ENCODE assay signal across 18 cellular contexts in genomic region chr18:68992719-68993482, GRCh38.
DNase-seq lines count a peak whose midpoint lies in the region; ATAC-seq and TF ChIP-seq lines count a peak whose summit lies in the region.
"Had no signal": no experiment of that assay in that cellular context is flagged by ENCODE, and none has a peak within 500 bp of the region (broad histone marks: within the 10 kb centered on the region; RNA-seq: fewer than 3 reads in every experiment).

No MANE protein-coding gene starts in this region.

- H3K27me3 ChIP-seq in mesenchymal stem cell (ENCODE audit: control insufficient read depth in 1 of 2, insufficient read depth in 1 of 2, low read length in 2 of 2) (peaks cover 0 to 12% of the 10 kb centered on the region in 2 experiments), transverse colon (no peaks in the 10 kb centered on the region)
- H3K27me3 ChIP-seq: breast epithelium had no signal

- H2AFZ ChIP-seq in mesenchymal stem cell (ENCODE audit: low read depth, low read length), result no peak overlapping the region

- peak overlapping the region; percentile 29 for H4K8ac ChIP-seq in mesenchymal stem cell (ENCODE audit: low read length)

- H2AK5ac ChIP-seq in mesenchymal stem cell (ENCODE audit: low read length, severe bottlenecking), result no peak overlapping the region

- intact Hi-C loops in transverse colon (cut with DNase I; ENCODE audit: low total_unique reads), result no loop called here

- H2BK12ac ChIP-seq in mesenchymal stem cell (ENCODE audit: low read length in 2 of 2), result no peak overlapping the region

- H3K9ac ChIP-seq in mesenchymal stem cell (ENCODE audit: low read length), result no peak overlapping the region

- H3K36me3 ChIP-seq in mesenchymal stem cell (ENCODE audit: control insufficient read depth in 1 of 2, insufficient read depth in 2 of 2, low read depth in 1 of 2, low read length in 2 of 2) (no peaks in the 10 kb centered on the region), transverse colon (no peaks in the 10 kb centered on the region)
- H3K36me3 ChIP-seq: breast epithelium, thoracic aorta had no signal

- TF ChIP-seq CTCF in transverse colon (IDR thresholded peaks at IDR 0.05), result no peak

- peak; percentile 67 for ATAC-seq in GM18907 (IDR thresholded peaks at IDR 0.05; ENCODE audit: unreplicated experiment)
- ATAC-seq in GM21717 (IDR thresholded peaks at IDR 0.05; ENCODE audit: unreplicated experiment), result peak; percentile 85
- ATAC-seq in HG03460 (IDR thresholded peaks at IDR 0.05; ENCODE audit: unreplicated experiment), result peak; percentile 62
- no peak for ATAC-seq in HG03139 (IDR thresholded peaks at IDR 0.05; ENCODE audit: unreplicated experiment)

- no peak for TF ChIP-seq POLR2A in transverse colon (IDR thresholded peaks at IDR 0.05)

- H3K18ac ChIP-seq in mesenchymal stem cell (ENCODE audit: low read depth in 1 of 2, low read length in 2 of 2), result no peak overlapping the region

- no peak overlapping the region for H4K91ac ChIP-seq in mesenchymal stem cell (ENCODE audit: low read length)

- H2BK5ac ChIP-seq in mesenchymal stem cell (ENCODE audit: low read depth, low read length, poor library complexity, severe bottlenecking), result no peak overlapping the region

- no peak overlapping the region for H3K4ac ChIP-seq in mesenchymal stem cell (ENCODE audit: low read depth in 1 of 2, low read length in 2 of 2)

- no peak overlapping the region for H3K23ac ChIP-seq in mesenchymal stem cell (ENCODE audit: low read length in 2 of 2)

- H3K79me1 ChIP-seq in mesenchymal stem cell (replicated peaks; ENCODE audit: low read length, poor library complexity, severe bottlenecking), result no peaks in the 10 kb centered on the region

- DNase-seq in mesenchymal stem cell (no peak), germinal center (ENCODE audit: low spot score) (no peak), transverse colon (no peak), NCI-H526 (lab: John Stamatoyannopoulos, UW) (no peak)
- DNase-seq: activated naive CD4-positive, alpha-beta T cell treated with anti-CD3 and anti-CD28 coated beads for 36 hours; effector CD8-positive, alpha-beta T cell; IMR-90; midbrain; NCI-H146; NCI-H510A; stimulated activated CD4-positive, alpha-beta T cell treated with anti-CD3 and anti-CD28 coated beads, Interleukin-12 subunit alpha, Interleukin-12 subunit beta, amount 100 ng/mL, for 4 hours had no signal

- H3K4me2 ChIP-seq in mesenchymal stem cell (ENCODE audit: low read length, poor library complexity, severe bottlenecking), result no peak overlapping the region

- H3K14ac ChIP-seq in mesenchymal stem cell (ENCODE audit: low read length in 2 of 2), result no peak overlapping the region

- H3K4me3 ChIP-seq in mesenchymal stem cell (ENCODE audit: insufficient read depth in 1 of 2, low read depth in 1 of 2, low read length in 2 of 2) (no peak overlapping the region), transverse colon (no peak overlapping the region)
- H3K4me3 ChIP-seq: breast epithelium, thoracic aorta had no signal

- TF ChIP-seq EP300 in transverse colon (IDR thresholded peaks at IDR 0.05; ENCODE audit: low read depth), result no peak

- WGBS in mesenchymal stem cell, result 81% methylated on average over 11 of the region's 12 CpGs
- 78 to 80% methylated on average over 1 to 12 of the region's 12 CpGs for WGBS in transverse colon (ENCODE audit: low coverage in 1 of 2), 2 donors

- no peak overlapping the region for H2BK120ac ChIP-seq in mesenchymal stem cell (ENCODE audit: low read depth, low read length)

- H3K27ac ChIP-seq in mesenchymal stem cell (ENCODE audit: low read length, poor library complexity, severe bottlenecking) (no peak overlapping the region), transverse colon (no peak overlapping the region)
- H3K27ac ChIP-seq: breast epithelium, C4-2B, thoracic aorta had no signal

- in situ Hi-C loops in transverse colon (cut with MboI; ENCODE audit: low pct_ligation_motif_present in 1 of 4, low pct_unique_long_range_greater_than_20kb in 1 of 4, low sequenced_read_pairs in 3 of 4), result no loop called here

- H3K9me3 ChIP-seq in mesenchymal stem cell (ENCODE audit: control insufficient read depth, low read length), result peaks cover 2% of the 10 kb centered on the region
- H3K9me3 ChIP-seq in transverse colon, result no peaks in the 10 kb centered on the region
- H3K9me3 ChIP-seq: thoracic aorta had no signal

- H3K4me1 ChIP-seq in mesenchymal stem cell (ENCODE audit: control insufficient read depth, insufficient read depth, low read depth, low read length) (no peaks in the 10 kb centered on the region), transverse colon (no peaks in the 10 kb centered on the region)
- H3K4me1 ChIP-seq: breast epithelium had no signal

- no peak overlapping the region for H2BK15ac ChIP-seq in mesenchymal stem cell (ENCODE audit: low read depth, poor library complexity, severe bottlenecking)
